19 cellular contexts compared by ENCODE assay signal in genomic region chr1:9267352-9267686, GRCh38. TPM values are rescaled to one million over a fixed set of nuclear protein-coding genes. Genes with fewer than 3 reads are reported as not detected.
DNase-seq lines count a peak whose midpoint lies in the region; ATAC-seq, FAIRE-seq and TF ChIP-seq lines count a peak whose summit lies in the region.
"Had no signal": no experiment of that assay in that cellular context is flagged by ENCODE, and none has a peak within 500 bp of the region (broad histone marks: within the 10 kb centered on the region; RNA-seq: fewer than 3 reads in every experiment).

No MANE protein-coding gene starts in this region.

- no peak overlapping the region for H3K4me3 ChIP-seq in transverse colon
- H3K4me3 ChIP-seq: GM23338, SJCRH30, tibial nerve had no signal

- POLR2A ChIA-PET in activated CD4-positive, alpha-beta T cell treated with anti-CD3 and anti-CD28 coated beads for 36 hours (lab: Charles Lee), result no interaction called here
- POLR2A ChIA-PET in activated CD4-positive, alpha-beta T cell treated with anti-CD3 and anti-CD28 coated beads, Interleukin-2, amount 10 ng/mL, durations not matched to agents 7 days and 5 days (lab: Charles Lee), result no interaction called here
- POLR2A ChIA-PET in RWPE1 (lab: Yijun Ruan, JAX; ENCODE audit: low non-redundant PET), result no interaction called here

- H3K27ac ChIP-seq in RWPE1 (peak overlapping the region; percentile 29), transverse colon (peak overlapping the region in 1 of 4 donors; percentile 11)
- H3K27ac ChIP-seq: SJCRH30 had no signal

- no peak for DNase-seq in activated CD4-positive, alpha-beta T cell treated with anti-CD3 and anti-CD28 coated beads for 36 hours
- DNase-seq in activated CD4-positive, alpha-beta T cell treated with anti-CD3 and anti-CD28 coated beads, Interleukin-2, amount 10 ng/mL, durations not matched to agents 7 days and 5 days, result no peak
- DNase-seq in RWPE1 (ENCODE audit: low spot score) (no peak), glutamatergic neuron (no peak), transverse colon (no peak), GM19239 (ENCODE audit: insufficient read length, low spot score) (no peak)
- no peak for DNase-seq in T-helper 2 cell treated with Interferon-gamma antibody and Interleukin-4, amounts not matched to agents 5 μg/mL and 100 μg/mL, for 36 hours (ENCODE audit: low spot score)
- DNase-seq: cerebellar nuclear complex, NCI-H187 treated with DMSO at 0.1 percent for 48 hours had no signal

- no peak overlapping the region for H3K27ac Mint-ChIP-seq in activated CD4-positive, alpha-beta T cell treated with anti-CD3 and anti-CD28 coated beads for 36 hours
- H3K27ac Mint-ChIP-seq in activated CD4-positive, alpha-beta T cell treated with anti-CD3 and anti-CD28 coated beads, Interleukin-2, amount 10 ng/mL, durations not matched to agents 7 days and 5 days, result no peak overlapping the region
- H3K27ac Mint-ChIP-seq in glutamatergic neuron (ENCODE audit: unreplicated experiment), result peak overlapping the region; percentile 64
- H3K27ac Mint-ChIP-seq in T-helper 2 cell treated with Interferon-gamma antibody and Interleukin-4, amounts not matched to agents 5 μg/mL and 100 μg/mL, for 36 hours, result no peak overlapping the region
- H3K27ac Mint-ChIP-seq: activated CD4-positive, alpha-beta memory T cell treated with anti-CD3 and anti-CD28 coated beads for 36 hours; activated naive CD4-positive, alpha-beta T cell treated with anti-CD3 and anti-CD28 coated beads for 36 hours; GM23338; T-helper 1 cell treated with Interleukin-12 subunit alpha and Interleukin-12 subunit beta and Interleukin-4 antibody, amounts not matched to agents 30 μg/mL and 1 μg/mL, for 36 hours had no signal

- H3K27me3 ChIP-seq in transverse colon, result no peaks in the 10 kb centered on the region
- H3K27me3 ChIP-seq: tibial nerve had no signal

- H3K4me1 ChIP-seq in transverse colon, result peaks cover 0 to 17% (median 10%) of the 10 kb centered on the region in 4 donors
- H3K4me1 ChIP-seq: SJCRH30 had no signal

- H3K36me3 Mint-ChIP-seq in activated CD4-positive, alpha-beta T cell treated with anti-CD3 and anti-CD28 coated beads for 36 hours (ENCODE audit: low read depth), result peaks cover 1% of the 10 kb centered on the region
- no peaks in the 10 kb centered on the region for H3K36me3 Mint-ChIP-seq in activated CD4-positive, alpha-beta T cell treated with anti-CD3 and anti-CD28 coated beads, Interleukin-2, amount 10 ng/mL, durations not matched to agents 7 days and 5 days (ENCODE audit: low read depth)
- H3K36me3 Mint-ChIP-seq in glutamatergic neuron (ENCODE audit: unreplicated experiment), result no peaks in the 10 kb centered on the region
- H3K36me3 Mint-ChIP-seq in T-helper 2 cell treated with Interferon-gamma antibody and Interleukin-4, amounts not matched to agents 5 μg/mL and 100 μg/mL, for 36 hours (ENCODE audit: low read depth), result peaks cover 17% of the 10 kb centered on the region
- H3K36me3 Mint-ChIP-seq: activated CD4-positive, alpha-beta memory T cell treated with anti-CD3 and anti-CD28 coated beads for 36 hours had no signal

- no peaks in the 10 kb centered on the region for H3K27me3 Mint-ChIP-seq in activated CD4-positive, alpha-beta T cell treated with anti-CD3 and anti-CD28 coated beads for 36 hours
- H3K27me3 Mint-ChIP-seq in activated CD4-positive, alpha-beta T cell treated with anti-CD3 and anti-CD28 coated beads, Interleukin-2, amount 10 ng/mL, durations not matched to agents 7 days and 5 days, result no peaks in the 10 kb centered on the region
- H3K27me3 Mint-ChIP-seq in glutamatergic neuron (ENCODE audit: unreplicated experiment), result peaks cover 12% of the 10 kb centered on the region
- no peaks in the 10 kb centered on the region for H3K27me3 Mint-ChIP-seq in T-helper 2 cell treated with Interferon-gamma antibody and Interleukin-4, amounts not matched to agents 5 μg/mL and 100 μg/mL, for 36 hours (ENCODE audit: low read depth)
- H3K27me3 Mint-ChIP-seq: activated CD4-positive, alpha-beta memory T cell treated with anti-CD3 and anti-CD28 coated beads for 36 hours; naive B cell had no signal

- H3K4me1 Mint-ChIP-seq in activated CD4-positive, alpha-beta T cell treated with anti-CD3 and anti-CD28 coated beads for 36 hours, result peaks cover 2% of the 10 kb centered on the region
- H3K4me1 Mint-ChIP-seq in activated CD4-positive, alpha-beta T cell treated with anti-CD3 and anti-CD28 coated beads, Interleukin-2, amount 10 ng/mL, durations not matched to agents 7 days and 5 days, result peaks cover 15% of the 10 kb centered on the region
- H3K4me1 Mint-ChIP-seq in glutamatergic neuron (ENCODE audit: low read depth, unreplicated experiment), result peaks cover 38% of the 10 kb centered on the region
- peaks cover 8% of the 10 kb centered on the region for H3K4me1 Mint-ChIP-seq in T-helper 2 cell treated with Interferon-gamma antibody and Interleukin-4, amounts not matched to agents 5 μg/mL and 100 μg/mL, for 36 hours (ENCODE audit: low read depth)

- ATAC-seq in activated CD4-positive, alpha-beta T cell treated with anti-CD3 and anti-CD28 coated beads for 36 hours, result peak; percentile 34
- ATAC-seq in GM21576 (IDR thresholded peaks at IDR 0.05; ENCODE audit: unreplicated experiment), result no peak

- intact Hi-C loops in activated CD4-positive, alpha-beta T cell treated with anti-CD3 and anti-CD28 coated beads for 36 hours (cut with DNase I, micrococcal nuclease), result loop anchor here (1.0 to 2.0 kb wide), 4 partner anchors 21 to 224 kb away; no protein-coding TSS in a partner anchor
- intact Hi-C loops in transverse colon (cut with DNase I; ENCODE audit: low total_unique reads), result loop anchor here (5.0 to 10.0 kb wide), 2 partner anchors 220 to 307 kb away; no protein-coding TSS in a partner anchor

- no peak for FAIRE-seq in GM19239 (lab: Jason Lieb, UNC)
- FAIRE-seq: astrocyte, GM12891 had no signal

- TF ChIP-seq EP300 in transverse colon (IDR thresholded peaks at IDR 0.05; ENCODE audit: low read depth), result no peak

- CTCF ChIA-PET in activated CD4-positive, alpha-beta T cell treated with anti-CD3 and anti-CD28 coated beads for 36 hours (lab: Charles Lee), result interaction anchor here (0.6 to 3.0 kb wide), 27 partner anchors 8 to 322 kb away, joined by 3 to 29 read pairs (median 4); no protein-coding TSS in a partner anchor
- CTCF ChIA-PET in activated CD4-positive, alpha-beta T cell treated with anti-CD3 and anti-CD28 coated beads, Interleukin-2, amount 10 ng/mL, durations not matched to agents 7 days and 5 days (lab: Charles Lee), result interaction anchor here (0.7 to 2.7 kb wide), 32 partner anchors 8 to 306 kb away, joined by 3 to 15 read pairs (median 4); partner anchors contain the start of gene H6PD
- CTCF ChIA-PET in RWPE1 (lab: Yijun Ruan, JAX), result interaction anchor here (0.6 to 2.6 kb wide), 14 partner anchors 11 to 226 kb away, joined by 3 to 30 read pairs (median 4); no protein-coding TSS in a partner anchor

- H3K36me3 ChIP-seq in transverse colon, result peaks cover 0 to 13% (median 0%) of the 10 kb centered on the region in 4 donors
- H3K36me3 ChIP-seq: SJCRH30 had no signal

- H3K9me3 ChIP-seq in transverse colon, result no peaks in the 10 kb centered on the region
- H3K9me3 ChIP-seq: SJCRH30, tibial nerve had no signal

- TF ChIP-seq POLR2A in transverse colon (IDR thresholded peaks at IDR 0.05), result no peak

- WGBS in transverse colon (ENCODE audit: low coverage in 1 of 2), 2 donors, result 57% methylated on average over 7 of the region's 7 CpGs; no CpG with 5 or more reads in 1 of the 2 donors

- in situ Hi-C loops in transverse colon (cut with MboI; ENCODE audit: low pct_ligation_motif_present in 1 of 4, low pct_unique_long_range_greater_than_20kb in 1 of 4, low sequenced_read_pairs in 3 of 4), result no loop called here

- no peak overlapping the region for H3K4me3 Mint-ChIP-seq in activated CD4-positive, alpha-beta T cell treated with anti-CD3 and anti-CD28 coated beads for 36 hours
- no peak overlapping the region for H3K4me3 Mint-ChIP-seq in activated CD4-positive, alpha-beta T cell treated with anti-CD3 and anti-CD28 coated beads, Interleukin-2, amount 10 ng/mL, durations not matched to agents 7 days and 5 days
- H3K4me3 Mint-ChIP-seq in glutamatergic neuron (ENCODE audit: unreplicated experiment), result peak overlapping the region; percentile 68
- no peak overlapping the region for H3K4me3 Mint-ChIP-seq in T-helper 2 cell treated with Interferon-gamma antibody and Interleukin-4, amounts not matched to agents 5 μg/mL and 100 μg/mL, for 36 hours
- H3K4me3 Mint-ChIP-seq: activated CD4-positive, alpha-beta memory T cell treated with anti-CD3 and anti-CD28 coated beads for 36 hours; activated naive CD4-positive, alpha-beta T cell treated with anti-CD3 and anti-CD28 coated beads for 36 hours; GM23338; naive B cell; T-helper 1 cell treated with Interleukin-12 subunit alpha and Interleukin-12 subunit beta and Interleukin-4 antibody, amounts not matched to agents 30 μg/mL and 1 μg/mL, for 36 hours had no signal

- H3K9me3 Mint-ChIP-seq in activated CD4-positive, alpha-beta T cell treated with anti-CD3 and anti-CD28 coated beads for 36 hours (ENCODE audit: low read depth), result no peaks in the 10 kb centered on the region
- no peaks in the 10 kb centered on the region for H3K9me3 Mint-ChIP-seq in activated CD4-positive, alpha-beta T cell treated with anti-CD3 and anti-CD28 coated beads, Interleukin-2, amount 10 ng/mL, durations not matched to agents 7 days and 5 days
- peaks cover 2% of the 10 kb centered on the region for H3K9me3 Mint-ChIP-seq in glutamatergic neuron (ENCODE audit: unreplicated experiment)
- H3K9me3 Mint-ChIP-seq in T-helper 2 cell treated with Interferon-gamma antibody and Interleukin-4, amounts not matched to agents 5 μg/mL and 100 μg/mL, for 36 hours, result no peaks in the 10 kb centered on the region
- H3K9me3 Mint-ChIP-seq: activated CD4-positive, alpha-beta memory T cell treated with anti-CD3 and anti-CD28 coated beads for 36 hours; activated naive CD4-positive, alpha-beta T cell treated with anti-CD3 and anti-CD28 coated beads for 36 hours; GM23338; naive B cell; T-helper 1 cell treated with Interleukin-12 subunit alpha and Interleukin-12 subunit beta and Interleukin-4 antibody, amounts not matched to agents 30 μg/mL and 1 μg/mL, for 36 hours had no signal

- TF ChIP-seq CTCF in RWPE1 (conservative IDR thresholded peaks at IDR 0.05; ENCODE audit: low read depth) (peak; percentile 19; the same call in 1 of the 2 replicates), glutamatergic neuron (IDR thresholded peaks at IDR 0.05; ENCODE audit: partially characterized antibody, unreplicated experiment) (peak; percentile 48), transverse colon (IDR thresholded peaks at IDR 0.05) (peak in 4 of 5 experiments; percentile 1 to 16 (median 4))

RNA-seq across cellular contexts. Expression of gene SPSB1, which starts 25.4 kb away (rescaled TPM):
- 1 to 10 TPM; 5.7 to 6.8 TPM for total RNA-seq in activated CD4-positive, alpha-beta T cell treated with anti-CD3 and anti-CD28 coated beads for 36 hours
- 1 to 10 TPM; 4.8 to 6.6 TPM for total RNA-seq in activated CD4-positive, alpha-beta T cell treated with anti-CD3 and anti-CD28 coated beads, Interleukin-2, amount 10 ng/mL, durations not matched to agents 7 days and 5 days
- total RNA-seq in glutamatergic neuron (ENCODE audit: unreplicated experiment) (78.6 TPM), transverse colon (10 to 100 TPM; 40.0 to 82.1 (median 52.6) TPM)

RNA-seq across cellular contexts. Expression of gene H6PD, which starts 32.7 kb away (rescaled TPM):
- 1 to 10 TPM; 8.8 to 9.6 TPM for total RNA-seq in activated CD4-positive, alpha-beta T cell treated with anti-CD3 and anti-CD28 coated beads for 36 hours
- total RNA-seq in activated CD4-positive, alpha-beta T cell treated with anti-CD3 and anti-CD28 coated beads, Interleukin-2, amount 10 ng/mL, durations not matched to agents 7 days and 5 days, result 10 to 100 TPM; 15.1 to 15.3 TPM
- total RNA-seq in glutamatergic neuron (ENCODE audit: unreplicated experiment) (5.0 TPM), transverse colon (10 to 100 TPM; 24.1 to 49.4 (median 26.7) TPM)

Comparison
In these comparisons a context has a peak if more than half of its experiments do, and no peak if none do; other contexts are left out.
1. RNA of gene SPSB1, which starts 25.4 kb away (total RNA-seq): 78.6 TPM in glutamatergic neuron (single experiment) and 40.0 to 82.1 TPM in transverse colon; 5.7 to 6.8 TPM in activated CD4-positive, alpha-beta T cell treated with anti-CD3 and anti-CD28 coated beads for 36 hours and 4.8 to 6.6 TPM in activated CD4-positive, alpha-beta T cell treated with anti-CD3 and anti-CD28 coated beads, Interleukin-2, amount 10 ng/mL, durations not matched to agents 7 days and 5 days; every median in the first group is over 4 times any median in the second.
2. Peak in every context shown above with its lines, with median percentiles within 50 percentile points of each other: CTCF ChIP-seq.